8 cellular contexts compared by ENCODE assay signal in genomic region chr19:21851596-21852345, GRCh38.
DNase-seq lines count a peak whose midpoint lies in the region; ATAC-seq and FAIRE-seq lines count a peak whose summit lies in the region.

No MANE protein-coding gene starts in this region.

- ATAC-seq in GM18499 (IDR thresholded peaks at IDR 0.05; ENCODE audit: insufficient read depth, unreplicated experiment) (peak; percentile 83), HG02943 (IDR thresholded peaks at IDR 0.05; ENCODE audit: low read depth, unreplicated experiment) (peak; percentile 96)

- FAIRE-seq in colon (lab: Jason Lieb, UNC): peak; percentile 51

- DNase-seq in NCI-H2171 (lab: John Stamatoyannopoulos, UW) (peak; percentile 95), kidney glomerular epithelial cell (lab: John Stamatoyannopoulos, UW) (peak; percentile 85), NOMO-1 (lab: John Stamatoyannopoulos, UW; ENCODE audit: unreplicated experiment in 2 of 2) (no peak)
- DNase-seq in activated CD4-positive, alpha-beta T cell treated with anti-CD3 and anti-CD28 coated beads for 48 hours: peak; percentile 95
- DNase-seq in stimulated activated CD4-positive, alpha-beta T cell treated with anti-CD3 and anti-CD28 coated beads, Interleukin-15, amount 100 ng/mL, for 24 hours: peak; percentile 95

Comparison
In these comparisons a context has a peak if more than half of its experiments do, and no peak if none do; other contexts are left out.
1. DNase-seq: peak in NCI-H2171 (single experiment), activated CD4-positive, alpha-beta T cell treated with anti-CD3 and anti-CD28 coated beads for 48 hours (single experiment), kidney glomerular epithelial cell (single experiment) and stimulated activated CD4-positive, alpha-beta T cell treated with anti-CD3 and anti-CD28 coated beads, Interleukin-15, amount 100 ng/mL, for 24 hours (single experiment); none in NOMO-1 (0 of 2).